9 cellular contexts compared by ENCODE assay signal in genomic region chr6:113805167-113805835, GRCh38. TPM values are rescaled to one million over a fixed set of nuclear protein-coding genes. Genes with fewer than 3 reads are reported as not detected.
DNase-seq lines count a peak whose midpoint lies in the region; ATAC-seq, FAIRE-seq and TF ChIP-seq lines count a peak whose summit lies in the region.
"Had no signal": no experiment of that assay in that cellular context is flagged by ENCODE, and none has a peak within 500 bp of the region (broad histone marks: within the 10 kb centered on the region; RNA-seq: fewer than 3 reads in every experiment).

No MANE protein-coding gene starts in this region.

- H3K36me3 ChIP-seq in keratinocyte (ENCODE audit: control insufficient read depth in 2 of 2, extremely low read depth in 1 of 2, insufficient read depth in 2 of 2, low read length in 2 of 2) (no peaks in the 10 kb centered on the region), psoas muscle (ENCODE audit: insufficient read depth in 1 of 2, low read depth in 1 of 2) (no peaks in the 10 kb centered on the region)
- H3K36me3 ChIP-seq: breast epithelium had no signal

- H3K9me3 ChIP-seq in keratinocyte (ENCODE audit: control insufficient read depth, low read depth, low read length) (no peaks in the 10 kb centered on the region), psoas muscle (no peaks in the 10 kb centered on the region)
- H3K9me3 ChIP-seq: breast epithelium had no signal

- intact Hi-C loops in psoas muscle (cut with DNase I), result no loop called here

- H3K4me1 ChIP-seq in keratinocyte (ENCODE audit: control insufficient read depth, extremely low read depth, insufficient read depth, low read length) (no peaks in the 10 kb centered on the region), psoas muscle (no peaks in the 10 kb centered on the region)
- H3K4me1 ChIP-seq: breast epithelium had no signal

- dilution Hi-C loops in keratinocyte (cut with MboI; ENCODE audit: extremely low pct_ligation_motif_present, low sequenced_read_pairs), result no loop called here

- FAIRE-seq in keratinocyte (lab: Jason Lieb, UNC) (peak; percentile 55), urothelium cell line (lab: Jason Lieb, UNC) (no peak)

- H3K27me3 ChIP-seq in keratinocyte (ENCODE audit: control insufficient read depth, extremely low read depth, insufficient read depth, low read length) (no peaks in the 10 kb centered on the region), psoas muscle (ENCODE audit: insufficient read depth in 3 of 3, low read length in 2 of 3) (peaks cover 0 to 2% (median 0%) of the 10 kb centered on the region in 3 donors)
- H3K27me3 ChIP-seq: breast epithelium had no signal

- ATAC-seq in GM21576 (IDR thresholded peaks at IDR 0.05; ENCODE audit: unreplicated experiment) (peak; percentile 88), HG03575 (IDR thresholded peaks at IDR 0.05; ENCODE audit: extremely low read depth, insufficient number of reproducible peaks, low FRiP score, unreplicated experiment) (peak; percentile 94), psoas muscle (no peak)

- H4K20me1 ChIP-seq in keratinocyte (ENCODE audit: control insufficient read depth, extremely low read depth, insufficient read depth, low read length), result no peaks in the 10 kb centered on the region

- TF ChIP-seq CTCF in GM13977 (IDR thresholded peaks at IDR 0.05; ENCODE audit: extremely low read depth, insufficient read depth, missing control alignments) (no peak), keratinocyte (optimal IDR thresholded peaks at IDR 0.05 in 1 of 3, IDR thresholded peaks at IDR 0.05 in 1 of 3, conservative IDR thresholded peaks at IDR 0.05 in 1 of 3; ENCODE audit: extremely low read depth in 1 of 3, insufficient read depth in 2 of 3, low read length in 3 of 3) (no peak), HFFc6 (IDR thresholded peaks at IDR 0.05) (no peak), psoas muscle (IDR thresholded peaks at IDR 0.05) (no peak)

- no peak overlapping the region for H3K4me3 Mint-ChIP-seq in HFFc6

- H3K79me2 ChIP-seq in keratinocyte (ENCODE audit: control insufficient read depth, insufficient read depth, low read length), result no peaks in the 10 kb centered on the region

- no peaks in the 10 kb centered on the region for H3K4me1 Mint-ChIP-seq in HFFc6 (ENCODE audit: low read depth)

- in situ Hi-C loops in GM13977 (cut with MboI; ENCODE audit: low pct_unique_long_range_greater_than_20kb, low sequenced_read_pairs, unreplicated experiment), result no loop called here

- H3K27ac ChIP-seq in keratinocyte (ENCODE audit: control insufficient read depth, insufficient read depth, low read length) (no peak overlapping the region), psoas muscle (no peak overlapping the region)

- DNase-seq in GM13977 (ENCODE audit: low spot score) (peak; percentile 61), keratinocyte (ENCODE audit: low read depth, low spot score) (no peak), urothelium cell line (ENCODE audit: low spot score) (no peak), HFFc6 (no peak), COR-L47 (lab: John Stamatoyannopoulos, UW) (no peak), psoas muscle (no peak)

- no peaks in the 10 kb centered on the region for H3K36me3 Mint-ChIP-seq in HFFc6 (ENCODE audit: low read depth)

- H3K4me3 ChIP-seq in keratinocyte (ENCODE audit: control insufficient read depth in 2 of 3, extremely low read depth in 1 of 3, insufficient read depth in 2 of 3, low read depth in 1 of 3, low read length in 3 of 3), result no peak overlapping the region
- no peak overlapping the region for H3K4me3 ChIP-seq in psoas muscle
- H3K4me3 ChIP-seq: breast epithelium had no signal

- no peak overlapping the region for H3K9ac ChIP-seq in keratinocyte (ENCODE audit: control insufficient read depth, extremely low read depth, insufficient read depth, low read length)

- H3K9me3 Mint-ChIP-seq in HFFc6, result no peaks in the 10 kb centered on the region

- 47 to 67% (median 53%) methylated on average over 7 of the region's 7 CpGs for WGBS in psoas muscle, 3 donors

- no peak overlapping the region for H3K4me2 ChIP-seq in keratinocyte (ENCODE audit: control insufficient read depth, extremely low read depth, insufficient read depth, low read depth, low read length)

- H3K27me3 Mint-ChIP-seq in HFFc6 (ENCODE audit: insufficient read depth), result no peaks in the 10 kb centered on the region

- H2AFZ ChIP-seq in keratinocyte (ENCODE audit: control insufficient read depth, low read length), result peak overlapping the region; percentile 29

- no peak overlapping the region for H3K27ac Mint-ChIP-seq in HFFc6

- no peaks in the 10 kb centered on the region for H3K9me1 ChIP-seq in keratinocyte (ENCODE audit: control insufficient read depth, extremely low read depth, insufficient read depth, low read length)

RNA-seq across cellular contexts. Expression of gene MARCKS, which starts 51.8 kb away (rescaled TPM):
- polyA plus RNA-seq in keratinocyte (33.2 to 50.8 TPM (median 38.3 TPM) in 3 replicates), psoas muscle (1 to 10 TPM; 3.1 to 6.3 (median 3.6) TPM)
- 21.0 TPM for polyA plus RNA-seq in keratinocyte (2011; ENCODE audit: low read depth)
- 20.8 and 38.9 TPM in 2 replicates for polyA plus RNA-seq in keratinocyte (2011; cell fraction: cytosol; rRNA removed)
- 43.9 and 64.9 TPM in 2 replicates for polyA plus RNA-seq in keratinocyte (2011; cell fraction: nucleus; rRNA removed)
- polyA plus RNA-seq in keratinocyte (2012; ENCODE audit: low replicate concordance), result 49.5 and 49.9 TPM in 2 replicates
- polyA minus RNA-seq in keratinocyte, result 7.1 to 29.0 TPM (median 17.1 TPM) in 3 replicates
- 64.8 TPM for polyA minus RNA-seq in keratinocyte (2011; cell fraction: cytosol; rRNA and poly(A)+ RNA removed)
- 47.7 and 62.8 TPM in 2 replicates for polyA minus RNA-seq in keratinocyte (2011; cell fraction: nucleus; rRNA and poly(A)+ RNA removed)
- total RNA-seq in HFFc6 (2021; fragmentation: NEBNext Ultra II Directional; extraction: Animal tissue kit (Norgen Biotek cat#: 25700)), result 100 to 1,000 TPM; 162 to 199 (median 166) TPM
- total RNA-seq in psoas muscle, result 10 to 100 TPM in 2 of 4 donors, 1 to 10 TPM in 2; 6.7 to 56.3 (median 12.5) TPM

Comparison
In these comparisons a context has a peak if more than half of its experiments do, and no peak if none do; other contexts are left out.
1. ATAC-seq: peak in GM21576 (single experiment) and HG03575 (single experiment); none in psoas muscle (0 of 4).